ENCODE assay signal across 25 cellular contexts in genomic region chr15:63913786-63914185, GRCh38.
"Had no signal": no experiment of that assay in that cellular context is flagged by ENCODE, and none has a peak within 500 bp of the region (broad histone marks: within the 10 kb centered on the region; RNA-seq: fewer than 3 reads in every experiment).

No MANE protein-coding gene starts in this region.

- H3K27me3 Mint-ChIP-seq: activated naive CD4-positive, alpha-beta T cell treated with anti-CD3 and anti-CD28 coated beads, Interleukin-2, amount 50 U/mL, for 24 hours; central memory CD8-positive, alpha-beta T cell had no signal

- H3K4me3 ChIP-seq: ascending aorta, esophagus muscularis mucosa, gastrocnemius medialis, mucosa of descending colon, sigmoid colon, smooth muscle cell, thoracic aorta, upper lobe of left lung had no signal

- H3K27ac Mint-ChIP-seq: activated CD4-positive, alpha-beta memory T cell treated with anti-CD3 and anti-CD28 coated beads, Interleukin-2, amount 10 ng/mL, durations not matched to agents 7 days and 5 days; activated CD4-positive, alpha-beta T cell treated with anti-CD3 and anti-CD28 coated beads, Interleukin-2, amount 10 ng/mL, durations not matched to agents 24 days and 14 days; T-helper 17 cell had no signal

- H3K27me3 ChIP-seq: ascending aorta, brain microvascular endothelial cell, esophagus muscularis mucosa, gastrocnemius medialis, sigmoid colon, upper lobe of left lung had no signal

- H3K36me3 Mint-ChIP-seq: activated naive CD4-positive, alpha-beta T cell treated with anti-CD3 and anti-CD28 coated beads, Interleukin-2, amount 50 U/mL, for 24 hours had no signal

- H3K36me3 ChIP-seq: ascending aorta, brain microvascular endothelial cell, esophagus muscularis mucosa, gastrocnemius medialis, sigmoid colon, thoracic aorta had no signal

- H3K27ac ChIP-seq: ascending aorta, brain microvascular endothelial cell, esophagus muscularis mucosa, sigmoid colon, thoracic aorta, upper lobe of left lung had no signal

- H3K9me3 ChIP-seq: ascending aorta, esophagus muscularis mucosa, gastrocnemius medialis, mucosa of descending colon, sigmoid colon, thoracic aorta, upper lobe of left lung had no signal

- ATAC-seq: gastrocnemius medialis, left colon, mucosa of descending colon, T-helper 17 cell had no signal

- H3K9me3 Mint-ChIP-seq: activated CD4-positive, alpha-beta memory T cell treated with anti-CD3 and anti-CD28 coated beads, Interleukin-2, amount 10 ng/mL, durations not matched to agents 7 days and 5 days; activated CD4-positive, alpha-beta T cell treated with anti-CD3 and anti-CD28 coated beads, Interleukin-2, amount 10 ng/mL, durations not matched to agents 24 days and 14 days; activated naive CD4-positive, alpha-beta T cell treated with anti-CD3 and anti-CD28 coated beads, Interleukin-2, amount 50 U/mL, for 24 hours; central memory CD8-positive, alpha-beta T cell had no signal

- DNase-seq: activated CD4-positive, alpha-beta memory T cell treated with anti-CD3 and anti-CD28 coated beads, Interleukin-2, amount 10 ng/mL, durations not matched to agents 7 days and 5 days; activated CD4-positive, alpha-beta T cell treated with anti-CD3 and anti-CD28 coated beads, Interleukin-2, amount 10 ng/mL, durations not matched to agents 24 days and 14 days; activated effector memory CD4-positive, alpha-beta T cell treated with anti-CD3 and anti-CD28 coated beads, Interleukin-2, amount 50 U/mL, for 16 hours; brain microvascular endothelial cell; effector memory CD4-positive, alpha-beta T cell; gastrocnemius medialis; hypothalamus; left colon; mesenchymal stem cell; mucosa of descending colon; sigmoid colon; stimulated activated CD4-positive, alpha-beta T cell treated with anti-CD3 and anti-CD28 coated beads, Interleukin-2, amount 100 ng/mL, for 48 hours; stimulated activated CD8-positive, alpha-beta memory T cell treated with anti-CD3 and anti-CD28 coated beads, Interleukin-4, amount 100 ng/mL, for 48 hours; stimulated activated naive CD4-positive, alpha-beta T cell treated with Interleukin-2 at 50 U/mL for 16 hours; SW 1271; T-helper 17 cell; upper lobe of left lung had no signal

- H3K4me2 ChIP-seq: smooth muscle cell had no signal

- H3K4me3 Mint-ChIP-seq: activated CD4-positive, alpha-beta memory T cell treated with anti-CD3 and anti-CD28 coated beads, Interleukin-2, amount 10 ng/mL, durations not matched to agents 7 days and 5 days; activated CD4-positive, alpha-beta T cell treated with anti-CD3 and anti-CD28 coated beads, Interleukin-2, amount 10 ng/mL, durations not matched to agents 24 days and 14 days; activated naive CD4-positive, alpha-beta T cell treated with anti-CD3 and anti-CD28 coated beads, Interleukin-2, amount 50 U/mL, for 24 hours; central memory CD8-positive, alpha-beta T cell; T-helper 17 cell had no signal

- FAIRE-seq: colon, endothelial cell of umbilical vein had no signal
